In genomic region chr17:79258843-79259242, GRCh38 we compare ENCODE assay signal across 25 cellular contexts.
"Had no signal": no experiment of that assay in that cellular context is flagged by ENCODE, and none has a peak within 500 bp of the region (broad histone marks: within the 10 kb centered on the region; RNA-seq: fewer than 3 reads in every experiment).

No MANE protein-coding gene starts in this region.

- H3K4me1 ChIP-seq: stomach, suprapubic skin, testis, tibial artery, tibial nerve, transverse colon, upper lobe of left lung, upper lobe of right lung, uterus, vagina had no signal

- H3K36me3 ChIP-seq: stomach, suprapubic skin, thoracic aorta, thyroid gland, tibial artery, tibial nerve, transverse colon, upper lobe of left lung, upper lobe of right lung, uterus, vagina had no signal

- H3K9me3 ChIP-seq: stomach, suprapubic skin, testis, thoracic aorta, thyroid gland, tibial artery, tibial nerve, transverse colon, upper lobe of left lung, upper lobe of right lung, uterus, vagina had no signal

- H3K9me3 Mint-ChIP-seq: stimulated activated effector memory CD8-positive, alpha-beta T cell treated with anti-CD3 and anti-CD28 coated beads, Interleukin-12 subunit alpha, Interleukin-12 subunit beta, amount 100 ng/mL, for 72 hours; stimulated activated memory B cell treated with anti-CD40 and anti-IgM and Interleukin-4, amounts not matched to agents 10 μg/mL and 1 μg/mL and 100 μg/mL, for 72 hours; stimulated activated naive B cell treated with anti-CD40 and anti-IgM and Interleukin-4, amounts not matched to agents 10 μg/mL and 1 μg/mL and 100 μg/mL, for 72 hours; stimulated activated naive CD8-positive, alpha-beta T cell treated with anti-CD3 and anti-CD28 coated beads, Interleukin-15, amount 100 ng/mL, for 72 hours; stimulated activated naive CD8-positive, alpha-beta T cell treated with anti-CD3 and anti-CD28 coated beads, Interleukin-15, Interleukin-2, amounts not matched to agents 100 ng/mL and 50 ng/mL, for 24 hours; type B pancreatic cell had no signal

- H3K36me3 Mint-ChIP-seq: stimulated activated effector memory CD8-positive, alpha-beta T cell treated with anti-CD3 and anti-CD28 coated beads, Interleukin-12 subunit alpha, Interleukin-12 subunit beta, amount 100 ng/mL, for 72 hours; stimulated activated memory B cell treated with anti-CD40 and anti-IgM and Interleukin-4, amounts not matched to agents 10 μg/mL and 1 μg/mL and 100 μg/mL, for 72 hours; stimulated activated naive B cell treated with anti-CD40 and anti-IgM and Interleukin-4, amounts not matched to agents 10 μg/mL and 1 μg/mL and 100 μg/mL, for 72 hours; type B pancreatic cell had no signal

- H3K4me1 Mint-ChIP-seq: stimulated activated effector memory CD8-positive, alpha-beta T cell treated with anti-CD3 and anti-CD28 coated beads, Interleukin-12 subunit alpha, Interleukin-12 subunit beta, amount 100 ng/mL, for 72 hours; stimulated activated memory B cell treated with anti-CD40 and anti-IgM and Interleukin-4, amounts not matched to agents 10 μg/mL and 1 μg/mL and 100 μg/mL, for 72 hours; stimulated activated naive B cell treated with anti-CD40 and anti-IgM and Interleukin-4, amounts not matched to agents 10 μg/mL and 1 μg/mL and 100 μg/mL, for 72 hours; stimulated activated naive CD8-positive, alpha-beta T cell treated with anti-CD3 and anti-CD28 coated beads, Interleukin-15, amount 100 ng/mL, for 72 hours had no signal

- DNase-seq: stimulated activated CD4-positive, alpha-beta T cell treated with anti-CD3 and anti-CD28 coated beads, Interleukin-2, amount 100 ng/mL, for 48 hours; stimulated activated CD4-positive, alpha-beta T cell treated with anti-CD3 and anti-CD28 coated beads, Interleukin-4, amount 100 ng/mL, for 1 hour; stimulated activated CD4-positive, alpha-beta T cell treated with anti-CD3 and anti-CD28 coated beads, Interleukin-4, amount 100 ng/mL, for 24 hours; stimulated activated CD8-positive, alpha-beta memory T cell treated with anti-CD3 and anti-CD28 coated beads, Interleukin-4, amount 100 ng/mL, for 48 hours; stimulated activated naive B cell treated with anti-CD40 and anti-IgM and Interleukin-4, amounts not matched to agents 10 μg/mL and 1 μg/mL and 100 μg/mL, for 72 hours; stimulated activated naive CD4-positive, alpha-beta T cell; stimulated activated naive CD4-positive, alpha-beta T cell treated with Interleukin-2 at 50 U/mL for 16 hours; stimulated activated naive CD8-positive, alpha-beta T cell treated with anti-CD3 and anti-CD28 coated beads, Interleukin-15, amount 100 ng/mL, for 72 hours; stimulated activated naive CD8-positive, alpha-beta T cell treated with anti-CD3 and anti-CD28 coated beads, Interleukin-15, Interleukin-2, amounts not matched to agents 100 U/mL and 50 U/mL, for 24 hours; stomach; testis; thyroid gland; tibial artery; transverse colon; upper lobe of left lung; upper lobe of right lung; uterus had no signal

- H3K4me3 ChIP-seq: stomach, suprapubic skin, testis, thoracic aorta, thyroid gland, tibial artery, tibial nerve, transverse colon, upper lobe of left lung, upper lobe of right lung, uterus, vagina had no signal

- ATAC-seq: stimulated activated effector memory CD8-positive, alpha-beta T cell treated with anti-CD3 and anti-CD28 coated beads, Interleukin-12 subunit alpha, Interleukin-12 subunit beta, amount 100 ng/mL, for 72 hours; stimulated activated memory B cell treated with anti-CD40 and anti-IgM and Interleukin-4, amounts not matched to agents 10 μg/mL and 1 μg/mL and 100 μg/mL, for 72 hours; stimulated activated naive B cell treated with anti-CD40 and anti-IgM and Interleukin-4, amounts not matched to agents 10 μg/mL and 1 μg/mL and 100 μg/mL, for 72 hours; stimulated activated naive CD8-positive, alpha-beta T cell treated with anti-CD3 and anti-CD28 coated beads, Interleukin-15, amount 100 ng/mL, for 72 hours; stimulated activated naive CD8-positive, alpha-beta T cell treated with anti-CD3 and anti-CD28 coated beads, Interleukin-15, Interleukin-2, amounts not matched to agents 100 U/mL and 50 U/mL, for 24 hours; upper lobe of right lung had no signal

- H3K27ac ChIP-seq: stomach, suprapubic skin, testis, thoracic aorta, thyroid gland, tibial artery, tibial nerve, transverse colon, upper lobe of left lung, upper lobe of right lung, uterus, vagina had no signal

- H3K4me3 Mint-ChIP-seq: stimulated activated effector memory CD8-positive, alpha-beta T cell treated with anti-CD3 and anti-CD28 coated beads, Interleukin-12 subunit alpha, Interleukin-12 subunit beta, amount 100 ng/mL, for 72 hours; stimulated activated memory B cell treated with anti-CD40 and anti-IgM and Interleukin-4, amounts not matched to agents 10 μg/mL and 1 μg/mL and 100 μg/mL, for 72 hours; stimulated activated naive B cell treated with anti-CD40 and anti-IgM and Interleukin-4, amounts not matched to agents 10 μg/mL and 1 μg/mL and 100 μg/mL, for 72 hours; stimulated activated naive CD8-positive, alpha-beta T cell treated with anti-CD3 and anti-CD28 coated beads, Interleukin-15, amount 100 ng/mL, for 72 hours; stimulated activated naive CD8-positive, alpha-beta T cell treated with anti-CD3 and anti-CD28 coated beads, Interleukin-15, Interleukin-2, amounts not matched to agents 100 ng/mL and 50 ng/mL, for 24 hours; type B pancreatic cell had no signal

- H3K27ac Mint-ChIP-seq: stimulated activated effector memory CD8-positive, alpha-beta T cell treated with anti-CD3 and anti-CD28 coated beads, Interleukin-12 subunit alpha, Interleukin-12 subunit beta, amount 100 ng/mL, for 72 hours; stimulated activated memory B cell treated with anti-CD40 and anti-IgM and Interleukin-4, amounts not matched to agents 10 μg/mL and 1 μg/mL and 100 μg/mL, for 72 hours; stimulated activated naive B cell treated with anti-CD40 and anti-IgM and Interleukin-4, amounts not matched to agents 10 μg/mL and 1 μg/mL and 100 μg/mL, for 72 hours; stimulated activated naive CD8-positive, alpha-beta T cell treated with anti-CD3 and anti-CD28 coated beads, Interleukin-15, Interleukin-2, amounts not matched to agents 100 ng/mL and 50 ng/mL, for 24 hours; type B pancreatic cell had no signal

- H3K27me3 ChIP-seq: testis, thyroid gland, uterus, vagina had no signal
